In the genomic region with DNA sequence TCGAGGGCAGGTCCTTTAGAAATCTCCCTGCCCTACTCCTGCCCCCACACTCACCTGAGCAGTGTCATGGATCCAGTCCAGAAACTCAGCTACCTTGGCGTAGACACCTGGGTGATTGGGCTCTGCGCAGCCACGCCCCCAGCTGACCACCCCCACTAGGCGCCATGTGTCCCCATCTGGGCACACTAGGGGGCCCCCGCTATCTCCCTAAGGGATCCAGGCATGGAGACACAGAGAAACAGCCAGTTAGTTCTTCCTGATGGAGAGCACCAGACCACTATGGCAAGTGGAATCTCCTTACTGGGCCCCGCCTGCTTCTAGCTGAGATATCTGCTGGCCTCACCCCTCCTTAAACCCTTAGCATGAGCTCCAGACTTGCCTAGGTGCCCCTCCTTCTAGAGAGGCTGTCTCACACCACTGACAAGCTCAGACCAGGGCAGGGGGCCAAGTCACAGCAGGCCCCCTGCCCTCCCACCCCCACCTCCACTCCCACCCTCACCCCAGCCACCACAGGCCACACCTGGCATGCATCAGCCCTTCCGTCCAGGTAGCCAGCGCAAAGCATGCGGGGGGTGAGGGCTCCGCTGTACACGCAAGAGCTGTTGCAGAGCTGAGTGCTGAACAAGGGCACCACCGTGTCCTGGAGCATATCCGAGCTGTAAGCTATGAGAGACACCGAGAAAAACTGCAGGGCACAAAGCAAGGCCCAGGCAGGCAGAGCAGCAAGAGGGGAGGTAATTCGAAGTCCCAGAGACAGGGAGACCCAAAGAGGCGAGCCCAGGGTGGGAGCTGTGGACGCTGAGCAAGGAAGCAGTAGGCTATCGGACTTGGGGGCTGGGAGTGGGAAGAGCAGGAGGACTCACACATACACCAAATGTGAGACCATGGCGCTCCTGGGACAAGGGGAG, we compare ENCODE assay signal across 18 cellular contexts. TPM values are rescaled to one million over a fixed set of nuclear protein-coding genes. Genes with fewer than 3 reads are reported as not detected.
DNase-seq lines count a peak whose midpoint lies in the region; ATAC-seq, FAIRE-seq and TF ChIP-seq lines count a peak whose summit lies in the region.
"Had no signal": no experiment of that assay in that cellular context is flagged by ENCODE, and none has a peak within 500 bp of the region (broad histone marks: within the 10 kb centered on the region; RNA-seq: fewer than 3 reads in every experiment).

No MANE protein-coding gene starts in this region.

- H4K91ac ChIP-seq in H1 (replicated peaks; ENCODE audit: insufficient read length, low read length) (no peak overlapping the region), neuronal stem cell (ENCODE audit: low read depth, low read length, poor library complexity) (peak overlapping the region; percentile 79)

- H3K27me3 ChIP-seq in GM23248 (replicated peaks; ENCODE audit: insufficient read depth) = no peaks in the 10 kb centered on the region
- no peaks in the 10 kb centered on the region for H3K27me3 ChIP-seq in H1 (replicated peaks in 1 of 4; ENCODE audit: control insufficient read depth in 3 of 4, extremely low read depth in 1 of 4, insufficient read depth in 3 of 4, low read length in 3 of 4)
- no peaks in the 10 kb centered on the region for H3K27me3 ChIP-seq in neuronal stem cell (ENCODE audit: control insufficient read depth in 3 of 3, insufficient read depth in 3 of 3, low read depth in 1 of 3, low read length in 3 of 3)
- H3K27me3 ChIP-seq: heart left ventricle had no signal

- H3K18ac ChIP-seq in H1 (ENCODE audit: extremely low read depth, low read length) (no peak overlapping the region), neuronal stem cell (ENCODE audit: low read length) (peak overlapping the region; percentile 83)

- peak overlapping the region; percentile 72; the same call in 1 of the 2 replicates for H2BK15ac ChIP-seq in H1 (ENCODE audit: low read length)
- peak overlapping the region; percentile 76 for H2BK15ac ChIP-seq in neuronal stem cell (ENCODE audit: low read length)

- CTCF ChIA-PET in H1 (lab: Charles Lee; ENCODE audit: partially characterized antibody) = interaction anchor here (0.5 to 2.4 kb wide), 22 partner anchors 11 to 248 kb away, joined by 3 to 15 read pairs (median 4); no protein-coding TSS in a partner anchor

- no peaks in the 10 kb centered on the region for H3K23me2 ChIP-seq in H1 (ENCODE audit: low read depth, low read length)

- no peak overlapping the region for H3K4me2 ChIP-seq in GM23248 (ENCODE audit: unreplicated experiment)
- H3K4me2 ChIP-seq in H1 (ENCODE audit: insufficient read depth in 1 of 2, low read depth in 2 of 2, low read length in 2 of 2) = no peak overlapping the region
- H3K4me2 ChIP-seq in neuronal stem cell (ENCODE audit: insufficient read depth, low read length, poor library complexity, severe bottlenecking) = no peak overlapping the region

- no peak overlapping the region for H3K27ac ChIP-seq in GM23248
- no peak overlapping the region for H3K27ac ChIP-seq in H1 (ENCODE audit: low read depth, low read length)
- no peak overlapping the region for H3K27ac ChIP-seq in neuronal stem cell (replicated peaks; ENCODE audit: low read length)
- H3K27ac ChIP-seq: heart left ventricle had no signal

- TF ChIP-seq POLR2A in H1 (IDR thresholded peaks at IDR 0.05; ENCODE audit: control extremely low read depth in 1 of 2, low read depth in 2 of 2, low read length in 2 of 2) = no peak

- 90 to 92% methylated on average over 20 of the region's 20 CpGs for WGBS in GM23248 (ENCODE audit: low coverage in 1 of 2, low lambda C conversion rate in 2 of 2, missing lambda C conversion rate in 2 of 2), 2 experiments
- 86% methylated on average over 19 of the region's 20 CpGs; no CpG with 5 or more reads in 1 of the 2 experiments for WGBS in H1 (ENCODE audit: extremely low coverage in 1 of 2, insufficient coverage in 1 of 2, insufficient read length in 1 of 2, insufficient replicate concordance in 2 of 2, low coverage in 1 of 2, low lambda C conversion rate in 2 of 2, missing lambda C conversion rate in 1 of 2), 2 experiments
- no CpG with 5 or more reads among the region's 20 CpGs for WGBS in neuronal stem cell (ENCODE audit: extremely low coverage in 2 of 2, insufficient read length in 2 of 2, insufficient replicate concordance in 1 of 2), 2 donors

- H3K36me3 ChIP-seq in GM23248 (ENCODE audit: low read depth) = no peaks in the 10 kb centered on the region
- H3K36me3 ChIP-seq in H1 (ENCODE audit: control insufficient read depth in 2 of 4, insufficient read depth in 4 of 4, low read length in 3 of 4) = no peaks in the 10 kb centered on the region
- peaks cover 2 to 5% of the 10 kb centered on the region in 2 donors for H3K36me3 ChIP-seq in neuronal stem cell (replicated peaks in 1 of 2; ENCODE audit: control insufficient read depth in 2 of 2, insufficient read depth in 2 of 2, low read length in 2 of 2)
- H3K36me3 ChIP-seq: heart left ventricle had no signal

- POLR2A ChIA-PET in H1 (lab: Charles Lee; ENCODE audit: partially characterized antibody) = no interaction called here

- H4K8ac ChIP-seq in H1 (ENCODE audit: extremely low read depth, insufficient read depth, low read length) (no peak overlapping the region), neuronal stem cell (ENCODE audit: low read depth, low read length) (no peak overlapping the region)

- in situ Hi-C loops in GM23248 (cut with MboI) = no loop called here

- H3K9ac ChIP-seq in GM23248 (peak overlapping the region; percentile 40; the same call in 1 of the 2 replicates), H1 (replicated peaks in 1 of 4; ENCODE audit: extremely low read depth in 1 of 4, low read depth in 3 of 4, low read length in 3 of 4) (no peak overlapping the region), neuronal stem cell (ENCODE audit: low read depth, low read length, poor library complexity) (peak overlapping the region; percentile 36)

- no peaks in the 10 kb centered on the region for H3K79me1 ChIP-seq in H1 (ENCODE audit: low read depth, low read length)
- no peaks in the 10 kb centered on the region for H3K79me1 ChIP-seq in neuronal stem cell (ENCODE audit: low read depth, low read length)

- TF ChIP-seq CTCF in H1 (IDR thresholded peaks at IDR 0.05; ENCODE audit: control extremely low read depth in 1 of 3, insufficient read depth in 1 of 3, low read depth in 1 of 3, low read length in 3 of 3) = no peak

- H2BK5ac ChIP-seq in H1 (ENCODE audit: low read depth, low read length) (no peak overlapping the region), neuronal stem cell (ENCODE audit: low read length) (no peak overlapping the region)

- no peaks in the 10 kb centered on the region for H3K9me2 ChIP-seq in GM23248 (ENCODE audit: insufficient read depth)

- H3K23ac ChIP-seq in H1 (ENCODE audit: insufficient read length) = no peak overlapping the region
- no peak overlapping the region for H3K23ac ChIP-seq in neuronal stem cell (ENCODE audit: low read depth, low read length, poor library complexity)

- H2BK120ac ChIP-seq in H1 (replicated peaks; ENCODE audit: low read depth, low read length) = no peak overlapping the region
- H2BK120ac ChIP-seq in neuronal stem cell (ENCODE audit: low read depth, low read length) = no peak overlapping the region

- no peak overlapping the region for H2BK20ac ChIP-seq in H1 (ENCODE audit: low read length)

- no peaks in the 10 kb centered on the region for H3F3A ChIP-seq in GM23248 (ENCODE audit: insufficient read depth)

- H4K20me1 ChIP-seq in GM23248 (ENCODE audit: insufficient read depth) (no peaks in the 10 kb centered on the region), H1 (replicated peaks in 1 of 2; ENCODE audit: control insufficient read depth in 1 of 2, insufficient read depth in 2 of 2, low read length in 2 of 2) (no peaks in the 10 kb centered on the region)

- H2BK12ac ChIP-seq in H1 (ENCODE audit: low read depth, low read length) (peak overlapping the region; percentile 39; the same call in 1 of the 2 replicates), neuronal stem cell (ENCODE audit: low read length) (peak overlapping the region; percentile 16)

- no peak overlapping the region for H3K14ac ChIP-seq in H1 (ENCODE audit: insufficient read length)
- H3K14ac ChIP-seq in neuronal stem cell (ENCODE audit: low read length) = peak overlapping the region; percentile 76

- H3K4ac ChIP-seq in H1 (replicated peaks; ENCODE audit: insufficient read length, low read depth, low read length) = no peak overlapping the region
- no peak overlapping the region for H3K4ac ChIP-seq in neuronal stem cell (ENCODE audit: low read length)

- FAIRE-seq in H1 (lab: Jason Lieb, UNC) = no peak
- FAIRE-seq: TTC549 had no signal

- H2AK5ac ChIP-seq in H1 (ENCODE audit: low read depth, low read length) (peak overlapping the region; percentile 72; the same call in 1 of the 2 replicates), neuronal stem cell (ENCODE audit: low read depth, low read length) (peak overlapping the region; percentile 92)

- no peak for TF ChIP-seq EP300 in H1 (IDR thresholded peaks at IDR 0.05; ENCODE audit: borderline replicate concordance in 1 of 2, low read depth in 2 of 2, low read length in 2 of 2)

- H3K4me3 ChIP-seq in GM23248 (no peak overlapping the region), H1 (ENCODE audit: extremely low read depth in 1 of 4, insufficient read depth in 2 of 4, low read depth in 3 of 4, low read length in 4 of 4) (no peak overlapping the region), neuronal stem cell (ENCODE audit: low read length in 2 of 2) (no peak overlapping the region)
- H3K4me3 ChIP-seq: heart left ventricle, lung had no signal

- H4K5ac ChIP-seq in H1 (ENCODE audit: insufficient read length, low read depth, low read length) = no peak overlapping the region

- H3K4me1 ChIP-seq in GM23248 (ENCODE audit: insufficient read depth) (peaks cover 11% of the 10 kb centered on the region), H1 (replicated peaks in 1 of 4; ENCODE audit: control insufficient read depth in 3 of 4, insufficient read depth in 4 of 4, low read length in 3 of 4) (no peaks in the 10 kb centered on the region; a peak in 1 of 7 replicates), neuronal stem cell (ENCODE audit: control insufficient read depth in 2 of 2, insufficient read depth in 1 of 2, low read depth in 1 of 2, low read length in 2 of 2) (no peaks in the 10 kb centered on the region)

- no peak overlapping the region for H3K56ac ChIP-seq in H1 (replicated peaks; ENCODE audit: insufficient read length, low read depth, low read length)

- DNase-seq in GM23248 = no peak
- peak; percentile 89 for DNase-seq in NCI-H69 (lab: John Stamatoyannopoulos, UW)
- DNase-seq in H1 (ENCODE audit: low read depth in 1 of 2, low spot score in 2 of 2) = no peak
- DNase-seq in neuronal stem cell (ENCODE audit: low spot score) = no peak
- no peak for DNase-seq in activated CD8-positive, alpha-beta memory T cell treated with anti-CD3 and anti-CD28 coated beads, Interleukin-2, amount 50 U/mL, for 48 hours
- DNase-seq in stimulated activated CD4-positive, alpha-beta T cell treated with anti-CD3 and anti-CD28 coated beads, Interleukin-15, amount 100 ng/mL, for 24 hours = no peak
- DNase-seq: activated CD4-positive, alpha-beta T cell treated with anti-CD3 and anti-CD28 coated beads for 4 hours; activated naive CD4-positive, alpha-beta T cell; CD4-positive, alpha-beta T cell; DMS79 treated with DMSO at 0.1 percent for 48 hours; KG1; NCI-H1092 had no signal

- no peaks in the 10 kb centered on the region for H3K9me3 ChIP-seq in GM23248 (ENCODE audit: low read depth)
- no peaks in the 10 kb centered on the region for H3K9me3 ChIP-seq in H1 (ENCODE audit: insufficient read depth in 2 of 2, low read depth in 1 of 2, low read length in 1 of 2)
- H3K9me3 ChIP-seq in neuronal stem cell (replicated peaks in 1 of 2; ENCODE audit: control insufficient read depth in 2 of 2, insufficient read depth in 1 of 2, low read depth in 1 of 2, low read length in 2 of 2) = peaks cover 0 to 2% of the 10 kb centered on the region in 2 donors
- H3K9me3 ChIP-seq: heart left ventricle had no signal

- H2AFZ ChIP-seq in GM23248 = peak overlapping the region; percentile 59
- H2AFZ ChIP-seq in H1 (ENCODE audit: low read length) = no peak overlapping the region
- no peak overlapping the region for H2AFZ ChIP-seq in neuronal stem cell (ENCODE audit: low read length)

- no peak for TF ChIP-seq RAD21 in H1 (IDR thresholded peaks at IDR 0.05 in 1 of 2, conservative IDR thresholded peaks at IDR 0.05 in 1 of 2; ENCODE audit: low read depth in 2 of 2, low read length in 2 of 2)

- no peak for ATAC-seq in GM18502 (IDR thresholded peaks at IDR 0.05; ENCODE audit: poor library complexity, unreplicated experiment)
- no peak for ATAC-seq in HG03039 (IDR thresholded peaks at IDR 0.05; ENCODE audit: unreplicated experiment)

- H3K79me2 ChIP-seq in GM23248 (ENCODE audit: insufficient read depth) = no peaks in the 10 kb centered on the region
- no peaks in the 10 kb centered on the region for H3K79me2 ChIP-seq in H1 (ENCODE audit: control insufficient read depth in 1 of 2, insufficient read depth in 2 of 2, low read length in 2 of 2)

RNA-seq across cellular contexts. Expression of a gene that starts 16.1 kb away (rescaled TPM):
- total RNA-seq in GM23248 (2014; rRNA removed; shearing (Covaris generic)) = not detected in 2 replicates
- polyA plus RNA-seq in GM23248 (2016; fragmentation: Nextera tagmentation; extraction: Ambion mirVana) (not detected in 2 replicates), H1 (2011; rRNA removed) (0.53 and 0.54 TPM in 2 replicates)
- 0.78 and 1.1 TPM in 2 replicates for total RNA-seq in H1 (2021; fragmentation: NEBNext Ultra II Directional; extraction: Animal tissue kit (Norgen Biotek cat#: 25700))
- 0.52 TPM for polyA plus RNA-seq in H1 (2011; cell fraction: cytosol; rRNA removed)
- polyA plus RNA-seq in H1 (2011; cell fraction: nucleus; rRNA removed) = 2.9 TPM
- 0.40 to 0.93 TPM (median 0.75 TPM) in 4 replicates for polyA plus RNA-seq in H1 (2012, experiment 1 of 2)
- polyA plus RNA-seq in H1 (2012, experiment 2 of 2) = not detected
- 0.22 TPM for polyA plus RNA-seq in H1 (2013, experiment 1 of 2)
- 0.13 TPM for polyA plus RNA-seq in H1 (2013, experiment 2 of 2)
- polyA minus RNA-seq in H1 (2011; rRNA and poly(A)+ RNA removed) = 0.73 and 0.83 TPM in 2 replicates
- 4.3 TPM for polyA minus RNA-seq in H1 (2011; cell fraction: cytosol; rRNA and poly(A)+ RNA removed)
- polyA minus RNA-seq in H1 (2011; cell fraction: nucleus; rRNA and poly(A)+ RNA removed) = 1.1 TPM
- 0.35 TPM for polyA plus RNA-seq in neuronal stem cell (2013, experiment 1 of 2)
- 0.22 TPM for polyA plus RNA-seq in neuronal stem cell (2013, experiment 2 of 2)
- total RNA-seq: renal cortical epithelial cell had no signal

Comparison
In these comparisons a context has a peak if more than half of its experiments do, and no peak if none do; other contexts are left out.
1. H3K9ac ChIP-seq: peak in GM23248 (single experiment) and neuronal stem cell (single experiment); none in H1 (0 of 4).